Comparison of ENCODE assay signal across 20 cellular contexts in genomic region chr5:138637256-138637655, GRCh38.
A peak's percentile ranks its signal among the peaks of the same experiment; 100 is the strongest.
DNase-seq lines count a peak whose midpoint lies in the region; ATAC-seq and TF ChIP-seq lines count a peak whose summit lies in the region.
"Had no signal": no experiment of that assay in that cellular context is flagged by ENCODE, and none has a peak within 500 bp of the region (broad histone marks: within the 10 kb centered on the region; RNA-seq: fewer than 3 reads in every experiment).

No MANE protein-coding gene starts in this region.

- H2BK5ac ChIP-seq in neuronal stem cell (ENCODE audit: low read length): no peak overlapping the region

- no peak overlapping the region for H2BK120ac ChIP-seq in neuronal stem cell (ENCODE audit: low read depth, low read length)

- H3K4me3 ChIP-seq in Karpas-422 (ENCODE audit: low read length) (no peak overlapping the region), neuronal stem cell (ENCODE audit: low read length in 2 of 2) (no peak overlapping the region), sigmoid colon (no peak overlapping the region)
- H3K4me3 ChIP-seq: BLaER1 had no signal

- no peaks in the 10 kb centered on the region for H3K9me3 Mint-ChIP-seq in chondrocyte (ENCODE audit: low read depth)
- H3K9me3 Mint-ChIP-seq: CD4-positive, CD25-positive, alpha-beta regulatory T cell had no signal

- no peak overlapping the region for H4K91ac ChIP-seq in neuronal stem cell (ENCODE audit: low read depth, low read length, poor library complexity)

- H3K27me3 ChIP-seq in Karpas-422 (ENCODE audit: low read length): no peaks in the 10 kb centered on the region
- H3K27me3 ChIP-seq in neuronal stem cell (ENCODE audit: control insufficient read depth in 3 of 3, insufficient read depth in 3 of 3, low read depth in 1 of 3, low read length in 3 of 3): peaks cover 0 to 12% (median 0%) of the 10 kb centered on the region in 3 experiments
- H3K27me3 ChIP-seq in sigmoid colon: no peaks in the 10 kb centered on the region
- H3K27me3 ChIP-seq: BE2C, BLaER1 had no signal

- no peaks in the 10 kb centered on the region for H3K9me2 ChIP-seq in Karpas-422 (replicated peaks; ENCODE audit: insufficient read depth, low read length)

- H3K4me2 ChIP-seq in Karpas-422 (ENCODE audit: low read depth, low read length, poor library complexity, severe bottlenecking) (no peak overlapping the region), neuronal stem cell (ENCODE audit: insufficient read depth, low read length, poor library complexity, severe bottlenecking) (no peak overlapping the region)
- H3K4me2 ChIP-seq: BLaER1 had no signal

- peak overlapping the region; percentile 21 for H2AK5ac ChIP-seq in neuronal stem cell (ENCODE audit: low read depth, low read length)

- no peak overlapping the region for H4K8ac ChIP-seq in neuronal stem cell (ENCODE audit: low read depth, low read length)

- H3K27ac ChIP-seq in Karpas-422 (ENCODE audit: low read length) (no peak overlapping the region), neuronal stem cell (replicated peaks; ENCODE audit: low read length) (no peak overlapping the region), sigmoid colon (no peak overlapping the region)
- H3K27ac ChIP-seq: BLaER1 had no signal

- H2AFZ ChIP-seq in Karpas-422 (ENCODE audit: low read length): no peak overlapping the region
- no peak overlapping the region for H2AFZ ChIP-seq in neuronal stem cell (ENCODE audit: low read length)

- ATAC-seq in HG02938 (IDR thresholded peaks at IDR 0.05; ENCODE audit: unreplicated experiment): no peak
- no peak for ATAC-seq in GM18511 (IDR thresholded peaks at IDR 0.05; ENCODE audit: unreplicated experiment)

- no peaks in the 10 kb centered on the region for H3K79me2 ChIP-seq in Karpas-422 (ENCODE audit: low read length)

- H3K4me3 Mint-ChIP-seq in chondrocyte (ENCODE audit: unreplicated experiment): no peak overlapping the region
- H3K4me3 Mint-ChIP-seq: CD14-positive monocyte; CD4-positive, alpha-beta memory T cell; CD4-positive, CD25-positive, alpha-beta regulatory T cell; CD8-positive, alpha-beta memory T cell had no signal

- DNase-seq in Karpas-422 (peak; percentile 5), chondrocyte (ENCODE audit: low spot score) (peak; percentile 14), neuronal stem cell (ENCODE audit: low spot score) (no peak), sigmoid colon (peak; percentile 12), DMS53 treated with DMSO at 0.1 percent for 48 hours (lab: John Stamatoyannopoulos, UW; ENCODE audit: unreplicated experiment) (no peak)
- DNase-seq: 8988T; ACHN; BE2C; C1 segment of cervical spinal cord; CD4-positive, alpha-beta memory T cell; CD4-positive, CD25-positive, alpha-beta regulatory T cell; CD8-positive, alpha-beta memory T cell; COR-L47; DMS 273 treated with DMSO at 0.1 percent for 48 hours; DMS153; GF-D8 had no signal

- TF ChIP-seq POLR2A in sigmoid colon (IDR thresholded peaks at IDR 0.05): no peak

- H3K4me1 ChIP-seq in Karpas-422 (ENCODE audit: low read length) (peaks cover 8% of the 10 kb centered on the region), neuronal stem cell (ENCODE audit: control insufficient read depth in 2 of 2, insufficient read depth in 1 of 2, low read depth in 1 of 2, low read length in 2 of 2) (peaks cover 9 to 12% of the 10 kb centered on the region in 2 donors), sigmoid colon (peaks cover 0 to 26% (median 19%) of the 10 kb centered on the region in 4 donors)

- H3K23ac ChIP-seq in neuronal stem cell (ENCODE audit: low read depth, low read length, poor library complexity): no peak overlapping the region

- no CpG with 5 or more reads among the region's 4 CpGs for WGBS in neuronal stem cell (ENCODE audit: extremely low coverage in 2 of 2, insufficient read length in 2 of 2, insufficient replicate concordance in 1 of 2), 2 donors
- WGBS in sigmoid colon, 2 donors: 94 to 95% methylated on average over 4 of the region's 4 CpGs

- no peak for TF ChIP-seq EP300 in sigmoid colon (IDR thresholded peaks at IDR 0.05)

- no peak overlapping the region for H3K4ac ChIP-seq in neuronal stem cell (ENCODE audit: low read length)

- intact Hi-C loops in sigmoid colon (cut with DNase I): loop anchor here (10.0 kb wide), 1 partner anchor 118 kb away; the partner anchor contains the start of gene CTNNA1

- no peaks in the 10 kb centered on the region for H3K79me1 ChIP-seq in neuronal stem cell (ENCODE audit: low read depth, low read length)

- no peaks in the 10 kb centered on the region for H4K20me1 ChIP-seq in Karpas-422 (ENCODE audit: insufficient read depth, low read depth, low read length)
- H4K20me1 ChIP-seq: BLaER1 had no signal

- no peaks in the 10 kb centered on the region for H3K9me3 ChIP-seq in Karpas-422 (ENCODE audit: low read length)
- no peaks in the 10 kb centered on the region for H3K9me3 ChIP-seq in neuronal stem cell (replicated peaks in 1 of 2; ENCODE audit: control insufficient read depth in 2 of 2, insufficient read depth in 1 of 2, low read depth in 1 of 2, low read length in 2 of 2)
- H3K9me3 ChIP-seq in sigmoid colon: no peaks in the 10 kb centered on the region
- H3K9me3 ChIP-seq: BE2C, BLaER1 had no signal

- H2BK15ac ChIP-seq in neuronal stem cell (ENCODE audit: low read length): no peak overlapping the region

- H3K14ac ChIP-seq in neuronal stem cell (ENCODE audit: low read length): no peak overlapping the region

- peaks cover 6% of the 10 kb centered on the region for H3K4me1 Mint-ChIP-seq in chondrocyte (ENCODE audit: low read depth)

- H3K9ac ChIP-seq in Karpas-422 (ENCODE audit: low read length) (no peak overlapping the region), neuronal stem cell (ENCODE audit: low read depth, low read length, poor library complexity) (no peak overlapping the region)
- H3K9ac ChIP-seq: BLaER1 had no signal

- TF ChIP-seq CTCF in chondrocyte (IDR thresholded peaks at IDR 0.05) (no peak), sigmoid colon (IDR thresholded peaks at IDR 0.05) (no peak)

- no peaks in the 10 kb centered on the region for H3K36me3 Mint-ChIP-seq in chondrocyte (ENCODE audit: low read depth)
- H3K36me3 Mint-ChIP-seq: CD14-positive monocyte; CD4-positive, alpha-beta memory T cell; CD8-positive, alpha-beta memory T cell had no signal

- peaks cover 2% of the 10 kb centered on the region for H3K27me3 Mint-ChIP-seq in chondrocyte (ENCODE audit: low read depth)

- no peak overlapping the region for H2BK12ac ChIP-seq in neuronal stem cell (ENCODE audit: low read length)

- H3K36me3 ChIP-seq in Karpas-422 (ENCODE audit: insufficient read depth, low read length) (no peaks in the 10 kb centered on the region), neuronal stem cell (replicated peaks in 1 of 2; ENCODE audit: control insufficient read depth in 2 of 2, insufficient read depth in 2 of 2, low read length in 2 of 2) (no peaks in the 10 kb centered on the region), sigmoid colon (no peaks in the 10 kb centered on the region)
- H3K36me3 ChIP-seq: BE2C, BLaER1 had no signal

- H3K18ac ChIP-seq in neuronal stem cell (ENCODE audit: low read length): peak overlapping the region; percentile 79

- H3K27ac Mint-ChIP-seq in chondrocyte (ENCODE audit: unreplicated experiment): no peak overlapping the region
- H3K27ac Mint-ChIP-seq: CD14-positive monocyte; CD4-positive, alpha-beta memory T cell; CD4-positive, CD25-positive, alpha-beta regulatory T cell; CD8-positive, alpha-beta memory T cell had no signal

Comparison
In these comparisons a context has a peak if more than half of its experiments do, and no peak if none do; other contexts are left out.
1. DNase-seq: peak in Karpas-422 (single experiment), chondrocyte (single experiment) and sigmoid colon (single experiment); none in neuronal stem cell (single experiment) and DMS53 treated with DMSO at 0.1 percent for 48 hours (single experiment).